Comparison of ENCODE assay signal across 9 cellular contexts in genomic region chr4:56129431-56129861, GRCh38.
DNase-seq lines count a peak whose midpoint lies in the region; ATAC-seq and TF ChIP-seq lines count a peak whose summit lies in the region.
"Had no signal": no experiment of that assay in that cellular context is flagged by ENCODE, and none has a peak within 500 bp of the region (broad histone marks: within the 10 kb centered on the region; RNA-seq: fewer than 3 reads in every experiment).

No MANE protein-coding gene starts in this region.

- no peaks in the 10 kb centered on the region for H3K79me2 ChIP-seq in osteoblast (ENCODE audit: insufficient read depth, low read length)

- peak; percentile 42 for ATAC-seq in HG03442 (IDR thresholded peaks at IDR 0.05; ENCODE audit: unreplicated experiment)
- ATAC-seq in activated T-cell treated with anti-CD3 and anti-CD28 coated beads, Interleukin-2, amount 50 U/mL, for 72 hours (replicated peaks in 1 of 2), result peak in 1 of 2 donors; percentile 36

- no peak overlapping the region for H3K9ac ChIP-seq in neuronal stem cell (ENCODE audit: low read depth, low read length, poor library complexity)
- H3K9ac ChIP-seq: KMS-11 had no signal

- H4K91ac ChIP-seq in neuronal stem cell (ENCODE audit: low read depth, low read length, poor library complexity), result no peak overlapping the region

- no peak overlapping the region for H3K18ac ChIP-seq in neuronal stem cell (ENCODE audit: low read length)

- H3K36me3 Mint-ChIP-seq in activated T-cell treated with anti-CD3 and anti-CD28 coated beads, Interleukin-2, amount 50 U/mL, for 72 hours (ENCODE audit: insufficient read depth in 2 of 2), result no peaks in the 10 kb centered on the region
- peaks cover 4% of the 10 kb centered on the region for H3K36me3 Mint-ChIP-seq in mesothelial cell of epicardium

- H3K4me3 ChIP-seq in neuronal stem cell (ENCODE audit: low read length in 2 of 2) (no peak overlapping the region), osteoblast (ENCODE audit: insufficient read depth, low read length) (no peak overlapping the region)

- peaks cover 21% of the 10 kb centered on the region for H3K27me3 Mint-ChIP-seq in activated T-cell treated with anti-CD3 and anti-CD28 coated beads, Interleukin-2, amount 50 U/mL, for 72 hours (ENCODE audit: low read depth)
- H3K27me3 Mint-ChIP-seq in mesothelial cell of epicardium (ENCODE audit: low read depth), result no peaks in the 10 kb centered on the region

- H3K27me3 ChIP-seq in neuronal stem cell (ENCODE audit: control insufficient read depth in 3 of 3, insufficient read depth in 3 of 3, low read depth in 1 of 3, low read length in 3 of 3) (no peaks in the 10 kb centered on the region), osteoblast (ENCODE audit: insufficient read depth, low read length) (no peaks in the 10 kb centered on the region)

- H3K4me2 ChIP-seq in neuronal stem cell (ENCODE audit: insufficient read depth, low read length, poor library complexity, severe bottlenecking) (no peak overlapping the region), osteoblast (ENCODE audit: insufficient read depth, low read length) (no peak overlapping the region)
- H3K4me2 ChIP-seq: KMS-11 had no signal

- no peak overlapping the region for H3K4me3 Mint-ChIP-seq in activated T-cell treated with anti-CD3 and anti-CD28 coated beads, Interleukin-2, amount 50 U/mL, for 72 hours
- H3K4me3 Mint-ChIP-seq in mesothelial cell of epicardium, result no peak overlapping the region

- H3K27ac ChIP-seq in neuronal stem cell (replicated peaks; ENCODE audit: low read length) (no peak overlapping the region), osteoblast (ENCODE audit: low read depth, low read length) (no peak overlapping the region)
- H3K27ac ChIP-seq: KMS-11 had no signal

- no CpG with 5 or more reads among the region's 7 CpGs for WGBS in neuronal stem cell (ENCODE audit: extremely low coverage in 2 of 2, insufficient read length in 2 of 2, insufficient replicate concordance in 1 of 2), 2 donors

- H3K4me1 ChIP-seq in neuronal stem cell (ENCODE audit: control insufficient read depth in 2 of 2, insufficient read depth in 1 of 2, low read depth in 1 of 2, low read length in 2 of 2), result peaks cover 12% of the 10 kb centered on the region in 2 donors
- no peaks in the 10 kb centered on the region for H3K4me1 ChIP-seq in osteoblast (ENCODE audit: insufficient read depth, low read length)

- H3K9me3 ChIP-seq in neuronal stem cell (replicated peaks in 1 of 2; ENCODE audit: control insufficient read depth in 2 of 2, insufficient read depth in 1 of 2, low read depth in 1 of 2, low read length in 2 of 2) (peaks cover 0 to 5% of the 10 kb centered on the region in 2 donors), osteoblast (ENCODE audit: low read depth, low read length) (no peaks in the 10 kb centered on the region)

- H2BK120ac ChIP-seq in neuronal stem cell (ENCODE audit: low read depth, low read length), result no peak overlapping the region

- no peak overlapping the region for H4K8ac ChIP-seq in neuronal stem cell (ENCODE audit: low read depth, low read length)

- no peak for DNase-seq in GM13976 (ENCODE audit: low spot score)
- peak; percentile 8 to 16 for DNase-seq in activated T-cell treated with anti-CD3 and anti-CD28 coated beads, Interleukin-2, amount 50 U/mL, for 72 hours
- DNase-seq in mesothelial cell of epicardium (ENCODE audit: low spot score in 2 of 2, unreplicated experiment in 2 of 2), result no peak
- no peak for DNase-seq in neuronal stem cell (ENCODE audit: low spot score)
- no peak for DNase-seq in G401 (ENCODE audit: low spot score)
- DNase-seq in osteoblast (ENCODE audit: insufficient read length, low spot score, missing footprints), result no peak
- no peak for DNase-seq in NCI-H2171 (lab: John Stamatoyannopoulos, UW)

- H2BK15ac ChIP-seq in neuronal stem cell (ENCODE audit: low read length), result no peak overlapping the region

- H2BK5ac ChIP-seq in neuronal stem cell (ENCODE audit: low read length), result no peak overlapping the region

- no peak overlapping the region for H2AFZ ChIP-seq in neuronal stem cell (ENCODE audit: low read length)
- no peak overlapping the region for H2AFZ ChIP-seq in osteoblast (ENCODE audit: low read length)

- no peaks in the 10 kb centered on the region for H3K36me3 ChIP-seq in neuronal stem cell (replicated peaks in 1 of 2; ENCODE audit: control insufficient read depth in 2 of 2, insufficient read depth in 2 of 2, low read length in 2 of 2)
- no peaks in the 10 kb centered on the region for H3K36me3 ChIP-seq in osteoblast (ENCODE audit: insufficient read depth, low read length)

- no peak overlapping the region for H3K14ac ChIP-seq in neuronal stem cell (ENCODE audit: low read length)

- H3K79me1 ChIP-seq in neuronal stem cell (ENCODE audit: low read depth, low read length), result peaks cover 3% of the 10 kb centered on the region

- in situ Hi-C loops in GM13976 (cut with MboI; ENCODE audit: low sequenced_read_pairs, unreplicated experiment) (no loop called here), G401 (cut with HindIII; ENCODE audit: low sequenced_read_pairs) (no loop called here)

- no peaks in the 10 kb centered on the region for H3K4me1 Mint-ChIP-seq in activated T-cell treated with anti-CD3 and anti-CD28 coated beads, Interleukin-2, amount 50 U/mL, for 72 hours (ENCODE audit: low read depth)
- H3K4me1 Mint-ChIP-seq in mesothelial cell of epicardium, result peaks cover 15% of the 10 kb centered on the region

- H2BK12ac ChIP-seq in neuronal stem cell (ENCODE audit: low read length), result no peak overlapping the region

- no peak overlapping the region for H2AK5ac ChIP-seq in neuronal stem cell (ENCODE audit: low read depth, low read length)

- no peaks in the 10 kb centered on the region for H4K20me1 ChIP-seq in osteoblast (ENCODE audit: insufficient read depth, low read length)

- no peak overlapping the region for H3K27ac Mint-ChIP-seq in activated T-cell treated with anti-CD3 and anti-CD28 coated beads, Interleukin-2, amount 50 U/mL, for 72 hours
- H3K27ac Mint-ChIP-seq in mesothelial cell of epicardium, result peak overlapping the region; percentile 28

- H3K9me3 Mint-ChIP-seq in activated T-cell treated with anti-CD3 and anti-CD28 coated beads, Interleukin-2, amount 50 U/mL, for 72 hours, result no peaks in the 10 kb centered on the region
- peaks cover 7% of the 10 kb centered on the region for H3K9me3 Mint-ChIP-seq in mesothelial cell of epicardium

- no peak overlapping the region for H3K4ac ChIP-seq in neuronal stem cell (ENCODE audit: low read length)

- TF ChIP-seq CTCF in GM13976 (IDR thresholded peaks at IDR 0.05; ENCODE audit: borderline replicate concordance, control extremely low read depth, extremely low read depth, insufficient read depth, missing control alignments) (peak; percentile 47), mesothelial cell of epicardium (IDR thresholded peaks at IDR 0.05; ENCODE audit: unreplicated experiment) (peak; percentile 56), osteoblast (IDR thresholded peaks at IDR 0.05; ENCODE audit: extremely low read depth, low read depth, low read length) (no peak)

- no peak overlapping the region for H3K23ac ChIP-seq in neuronal stem cell (ENCODE audit: low read depth, low read length, poor library complexity)

Comparison
In these comparisons a context has a peak if more than half of its experiments do, and no peak if none do; other contexts are left out.
1. DNase-seq: peak in activated T-cell treated with anti-CD3 and anti-CD28 coated beads, Interleukin-2, amount 50 U/mL, for 72 hours (2 of 2); none in GM13976 (single experiment), mesothelial cell of epicardium (0 of 2), neuronal stem cell (single experiment), G401 (single experiment), osteoblast (single experiment) and NCI-H2171 (single experiment).